Comparison of ENCODE assay signal across 8 cellular contexts in genomic region chr5:56819027-56819881, GRCh38. TPM values are rescaled to one million over a fixed set of nuclear protein-coding genes. Genes with fewer than 3 reads are reported as not detected.
A peak's percentile ranks its signal among the peaks of the same experiment; 100 is the strongest.
DNase-seq lines count a peak whose midpoint lies in the region; ATAC-seq and TF ChIP-seq lines count a peak whose summit lies in the region.

No MANE protein-coding gene starts in this region.

- POLR2A ChIA-PET in CD8-positive, alpha-beta memory T cell (lab: Charles Lee), result no interaction called here
- POLR2A ChIA-PET in naive thymus-derived CD4-positive, alpha-beta T cell (lab: Charles Lee), result interaction anchor here (0.6 to 1.5 kb wide), 11 partner anchors 9 to 1833 kb away, joined by 3 to 6 read pairs (median 3); no protein-coding TSS in a partner anchor

- no peaks in the 10 kb centered on the region for H3K9me3 Mint-ChIP-seq in CD8-positive, alpha-beta memory T cell
- no peaks in the 10 kb centered on the region for H3K9me3 Mint-ChIP-seq in naive thymus-derived CD4-positive, alpha-beta T cell

- peak overlapping the region; percentile 23 for H2AFZ ChIP-seq in mammary epithelial cell (ENCODE audit: low read depth, low read length)

- H3K4me2 ChIP-seq in mammary epithelial cell (ENCODE audit: insufficient read depth, low read depth, low read length), result peak overlapping the region; percentile 91

- in situ Hi-C loops in mammary epithelial cell (cut with MboI; ENCODE audit: low sequenced_read_pairs in 2 of 2), result no loop called here

- no peaks in the 10 kb centered on the region for H3K9me3 ChIP-seq in CD8-positive, alpha-beta memory T cell (ENCODE audit: low read length)
- H3K9me3 ChIP-seq in mammary epithelial cell (replicated peaks; ENCODE audit: insufficient read depth, low read length), result no peaks in the 10 kb centered on the region
- H3K9me3 ChIP-seq in naive thymus-derived CD4-positive, alpha-beta T cell (ENCODE audit: control insufficient read depth in 2 of 3, low read length in 3 of 3), result no peaks in the 10 kb centered on the region

- no peak overlapping the region for H3K27ac ChIP-seq in CD8-positive, alpha-beta memory T cell (ENCODE audit: low read depth, low read length)
- peak overlapping the region; percentile 61 for H3K27ac ChIP-seq in mammary epithelial cell (ENCODE audit: insufficient read depth, low read depth, low read length)
- H3K27ac ChIP-seq in naive thymus-derived CD4-positive, alpha-beta T cell (ENCODE audit: low read depth, low read length), result peak overlapping the region; percentile 67

- ATAC-seq in naive thymus-derived CD4-positive, alpha-beta T cell, result no peak
- ATAC-seq in HG02678 (IDR thresholded peaks at IDR 0.05; ENCODE audit: unreplicated experiment) (no peak), GM19395 (IDR thresholded peaks at IDR 0.05; ENCODE audit: unreplicated experiment) (no peak), HG02759 (IDR thresholded peaks at IDR 0.05; ENCODE audit: unreplicated experiment) (no peak)

- peaks cover 0 to 19% (median 3%) of the 10 kb centered on the region in 3 donors for H3K36me3 Mint-ChIP-seq in CD8-positive, alpha-beta memory T cell
- peaks cover 0 to 33% (median 6%) of the 10 kb centered on the region in 5 donors for H3K36me3 Mint-ChIP-seq in naive thymus-derived CD4-positive, alpha-beta T cell

- peak overlapping the region; percentile 40 for H3K4me3 ChIP-seq in CD8-positive, alpha-beta memory T cell (ENCODE audit: low read length)
- H3K4me3 ChIP-seq in NB4 (ENCODE audit: low read depth, low read length) (peak overlapping the region; percentile 85), mammary epithelial cell (replicated peaks in 1 of 3; ENCODE audit: insufficient read depth in 1 of 3, low read depth in 2 of 3, low read length in 3 of 3) (peak overlapping the region; percentile 37 to 83 (median 53))
- peak overlapping the region; percentile 48 for H3K4me3 ChIP-seq in naive thymus-derived CD4-positive, alpha-beta T cell (ENCODE audit: low read length)

- no peaks in the 10 kb centered on the region for H3K27me3 ChIP-seq in CD8-positive, alpha-beta memory T cell (ENCODE audit: insufficient read depth, low read length, poor library complexity, severe bottlenecking)
- no peaks in the 10 kb centered on the region for H3K27me3 ChIP-seq in mammary epithelial cell (ENCODE audit: insufficient read depth, low read length)
- H3K27me3 ChIP-seq in naive thymus-derived CD4-positive, alpha-beta T cell (ENCODE audit: control insufficient read depth in 2 of 2, insufficient read depth in 2 of 2, low read length in 2 of 2), result no peaks in the 10 kb centered on the region

- H3K36me3 ChIP-seq in CD8-positive, alpha-beta memory T cell (ENCODE audit: insufficient read depth, low read length), result no peaks in the 10 kb centered on the region
- H3K36me3 ChIP-seq in mammary epithelial cell (ENCODE audit: insufficient read depth, low read length), result no peaks in the 10 kb centered on the region
- H3K36me3 ChIP-seq in naive thymus-derived CD4-positive, alpha-beta T cell (ENCODE audit: control insufficient read depth in 2 of 3, insufficient read depth in 3 of 3, low read length in 3 of 3), result peaks cover 0 to 14% (median 0%) of the 10 kb centered on the region in 3 experiments

- peak overlapping the region; percentile 11 to 83 (median 60) for H3K27ac Mint-ChIP-seq in CD8-positive, alpha-beta memory T cell
- H3K27ac Mint-ChIP-seq in naive thymus-derived CD4-positive, alpha-beta T cell, result peak overlapping the region in 8 of 9 donors; percentile 28 to 89 (median 78)

- CTCF ChIA-PET in CD8-positive, alpha-beta memory T cell (lab: Charles Lee), result no interaction called here
- CTCF ChIA-PET in mammary epithelial cell (lab: Charles Lee; ENCODE audit: low non-redundant PET), result interaction anchor here (0.6 kb wide), 1 partner anchor 143 kb away, joined by 4 read pairs; no protein-coding TSS in a partner anchor
- CTCF ChIA-PET in naive thymus-derived CD4-positive, alpha-beta T cell (lab: Charles Lee), result interaction anchor here (0.7 to 1.1 kb wide), 4 partner anchors 22 to 883 kb away, joined by 3 read pairs; no protein-coding TSS in a partner anchor

- intact Hi-C loops in mammary epithelial cell (cut with micrococcal nuclease), result loop anchor here (5.0 kb wide), 1 partner anchor 337 kb away; no protein-coding TSS in a partner anchor
- intact Hi-C loops in naive thymus-derived CD4-positive, alpha-beta T cell (cut with micrococcal nuclease), result loop anchor here (1.0 to 5.0 kb wide), 8 partner anchors 10 to 1107 kb away; partner anchors contain the start of genes IL6ST (in 1 of the 2), MIER3 (in 1 of the 2) and SLC38A9 (in 1 of the 2)

- no peak for TF ChIP-seq POLR2A in NB4 (IDR thresholded peaks at IDR 0.05; ENCODE audit: extremely low read depth, insufficient read length)

- TF ChIP-seq CTCF in NB4 (IDR thresholded peaks at IDR 0.05; ENCODE audit: low read depth, low read length) (no peak), mammary epithelial cell (conservative IDR thresholded peaks at IDR 0.05 in 1 of 2, IDR thresholded peaks at IDR 0.05 in 1 of 2; ENCODE audit: extremely low read depth in 1 of 2, insufficient read depth in 1 of 2, low read depth in 1 of 2, low read length in 2 of 2) (no peak)

- peak overlapping the region; percentile 67 to 85 (median 81) for H3K4me3 Mint-ChIP-seq in CD8-positive, alpha-beta memory T cell
- peak overlapping the region; percentile 76 to 97 (median 86) for H3K4me3 Mint-ChIP-seq in naive thymus-derived CD4-positive, alpha-beta T cell

- H4K20me1 ChIP-seq in mammary epithelial cell (ENCODE audit: insufficient read depth, low read length), result no peaks in the 10 kb centered on the region

- H3K9ac ChIP-seq in mammary epithelial cell (ENCODE audit: insufficient read depth, low read length), result peak overlapping the region; percentile 11

- H3K4me1 ChIP-seq in CD8-positive, alpha-beta memory T cell (ENCODE audit: insufficient read depth, low read length), result peaks cover 55% of the 10 kb centered on the region
- peaks cover 14% of the 10 kb centered on the region for H3K4me1 ChIP-seq in mammary epithelial cell (ENCODE audit: insufficient read depth, low read length)
- H3K4me1 ChIP-seq in naive thymus-derived CD4-positive, alpha-beta T cell (ENCODE audit: control insufficient read depth in 2 of 2, insufficient read depth in 2 of 2, low read length in 2 of 2), result peaks cover 25 to 31% of the 10 kb centered on the region in 2 donors

- no peak for DNase-seq in CD8-positive, alpha-beta memory T cell
- DNase-seq in NB4 (ENCODE audit: low read depth) (peak; percentile 55), mammary epithelial cell (peak; percentile 52), amygdala (lab: John Stamatoyannopoulos, UW) (no peak)
- DNase-seq in naive thymus-derived CD4-positive, alpha-beta T cell, result no peak

- peaks cover 0 to 2% of the 10 kb centered on the region in 2 donors for H3K27me3 Mint-ChIP-seq in CD8-positive, alpha-beta memory T cell
- H3K27me3 Mint-ChIP-seq in naive thymus-derived CD4-positive, alpha-beta T cell, result no peaks in the 10 kb centered on the region

- 4% methylated on average over 7 of the region's 7 CpGs for WGBS in mammary epithelial cell (ENCODE audit: low coverage, missing lambda C conversion rate)

- BruUV-seq in mammary epithelial cell (replicated peaks; lab: Mats Ljungman, UMichigan), result no TSS peak

- H3K4me1 Mint-ChIP-seq in CD8-positive, alpha-beta memory T cell, result peaks cover 61 to 70% (median 70%) of the 10 kb centered on the region in 3 donors
- peaks cover 47 to 71% (median 60%) of the 10 kb centered on the region in 7 donors for H3K4me1 Mint-ChIP-seq in naive thymus-derived CD4-positive, alpha-beta T cell

- dilution Hi-C loops in mammary epithelial cell (cut with HindIII; ENCODE audit: low sequenced_read_pairs), result loop anchor here (25.0 kb wide), 1 partner anchor 532 kb away; no protein-coding TSS in a partner anchor

- H3K79me2 ChIP-seq in mammary epithelial cell (ENCODE audit: insufficient read depth, low read length), result peaks cover 82% of the 10 kb centered on the region

RNA-seq across cellular contexts. Expression of gene MAP3K1, which starts 3.9 kb away (rescaled TPM):
- total RNA-seq in CD8-positive, alpha-beta memory T cell, result 10 to 100 TPM; 18.1 to 18.7 TPM
- 34.6 TPM for polyA plus RNA-seq in CD8-positive, alpha-beta memory T cell
- 10 to 100 TPM; 10.0 to 18.7 TPM for total RNA-seq in mammary epithelial cell
- 4.3 TPM for polyA plus RNA-seq in mammary epithelial cell
- 20.5 TPM for polyA minus RNA-seq in mammary epithelial cell
- total RNA-seq in naive thymus-derived CD4-positive, alpha-beta T cell, result 10 to 100 TPM; 54.4 to 85.4 (median 77.3) TPM
- 10 to 100 TPM; 43.0 to 55.3 TPM for polyA plus RNA-seq in naive thymus-derived CD4-positive, alpha-beta T cell

Comparison
In these comparisons a context has a peak if more than half of its experiments do, and no peak if none do; other contexts are left out.
1. DNase-seq: peak in NB4 (single experiment) and mammary epithelial cell (single experiment); none in CD8-positive, alpha-beta memory T cell (0 of 5), naive thymus-derived CD4-positive, alpha-beta T cell (0 of 9) and amygdala (0 of 56).
2. Peak in every context shown above with its lines, with median percentiles within 50 percentile points of each other: H3K4me3 ChIP-seq.